Comparison of ENCODE assay signal across 8 cellular contexts in genomic region chr3:49120438-49121135, GRCh38. TPM values are rescaled to one million over a fixed set of nuclear protein-coding genes. Genes with fewer than 3 reads are reported as not detected.
DNase-seq lines count a peak whose midpoint lies in the region; ATAC-seq and TF ChIP-seq lines count a peak whose summit lies in the region.

TSS of gene USP19 (minus strand) at chr3:49120823. CDS start at chr3:49119145, 1,678 bp downstream.

- H3K27ac ChIP-seq in CD4-positive, alpha-beta memory T cell (ENCODE audit: low read depth, low read length), result peak within 1 kb of the TSS; percentile 92
- H3K27ac ChIP-seq in HL-60 (replicated peaks), result peak within 1 kb of the TSS; percentile 87

- H3K9me3 ChIP-seq in CD4-positive, alpha-beta memory T cell (ENCODE audit: control insufficient read depth in 1 of 2, low read length in 2 of 2), result no peaks in the 10 kb centered on the region

- H3K36me3 ChIP-seq in CD4-positive, alpha-beta memory T cell (ENCODE audit: insufficient read depth, low read length), result peaks cover 25% of the 10 kb centered on the region

- peaks cover 26% of the 10 kb centered on the region for H3K4me1 ChIP-seq in CD4-positive, alpha-beta memory T cell (ENCODE audit: insufficient read depth, low read length)

- no peaks in the 10 kb centered on the region for H3K27me3 ChIP-seq in CD4-positive, alpha-beta memory T cell (ENCODE audit: insufficient read depth, low read length)
- no peaks in the 10 kb centered on the region for H3K27me3 ChIP-seq in HL-60 (ENCODE audit: insufficient read depth, poor library complexity, severe bottlenecking)

- H3K27me3 Mint-ChIP-seq in CD4-positive, alpha-beta memory T cell, result no peaks in the 10 kb centered on the region
- no peaks in the 10 kb centered on the region for H3K27me3 Mint-ChIP-seq in effector memory CD8-positive, alpha-beta T cell

- peak; percentile 94 to 95 (median 95) for DNase-seq in CD4-positive, alpha-beta memory T cell
- DNase-seq in HL-60 (ENCODE audit: low read depth in 1 of 2, low spot score in 1 of 2), result peak; percentile 91 to 93
- peak; percentile 75 for DNase-seq in NOMO-1 treated with dmso at 0.1 percent for 144 hours (lab: John Stamatoyannopoulos, UW; ENCODE audit: unreplicated experiment)
- peak; percentile 81 to 88 (median 85) for DNase-seq in activated CD8-positive, alpha-beta memory T cell treated with anti-CD3 and anti-CD28 coated beads for 48 hours (ENCODE audit: low read depth in 2 of 3, low spot score in 2 of 3)
- peak; percentile 93 to 95 (median 94) for DNase-seq in effector memory CD8-positive, alpha-beta T cell
- peak; percentile 99 for DNase-seq in mesenteric fat pad (ENCODE audit: low spot score)
- peak; percentile 90 for DNase-seq in stimulated activated CD8-positive, alpha-beta memory T cell treated with anti-CD3 and anti-CD28 coated beads, Interleukin-15, amount 100 ng/mL, for 24 hours (ENCODE audit: low read depth)

- intact Hi-C loops in CD4-positive, alpha-beta memory T cell (cut with micrococcal nuclease), result loop anchor here (1.0 to 2.0 kb wide), 4 partner anchors 16 to 50 kb away; partner anchors contain the start of genes KLHDC8B, QARS1 and QRICH1

- H3K4me1 Mint-ChIP-seq in CD4-positive, alpha-beta memory T cell, result peaks cover 7 to 35% (median 19%) of the 10 kb centered on the region in 4 donors
- H3K4me1 Mint-ChIP-seq in effector memory CD8-positive, alpha-beta T cell (ENCODE audit: low read depth in 2 of 2), result peaks cover 11% of the 10 kb centered on the region in 2 donors

- peak within 1 kb of the TSS; percentile 45 to 94 for H3K4me3 ChIP-seq in CD4-positive, alpha-beta memory T cell (ENCODE audit: low read length in 2 of 2)
- peak within 1 kb of the TSS; percentile 96 for H3K4me3 ChIP-seq in HL-60 (replicated peaks; ENCODE audit: insufficient read depth, low read length)

- CTCF ChIA-PET in CD4-positive, alpha-beta memory T cell (lab: Charles Lee; ENCODE audit: partially characterized antibody), result interaction anchor here (0.9 to 3.2 kb wide), 9 partner anchors 10 to 132 kb away, joined by 3 to 24 read pairs (median 4); partner anchors contain the start of genes NDUFAF3, P4HTM, QARS1 and QRICH1

- H3K4me3 Mint-ChIP-seq in CD4-positive, alpha-beta memory T cell, result peak within 1 kb of the TSS; percentile 86 to 90 (median 89)
- H3K4me3 Mint-ChIP-seq in effector memory CD8-positive, alpha-beta T cell, result peak within 1 kb of the TSS; percentile 80

- no peaks in the 10 kb centered on the region for H3K9me3 Mint-ChIP-seq in CD4-positive, alpha-beta memory T cell
- H3K9me3 Mint-ChIP-seq in effector memory CD8-positive, alpha-beta T cell, result no peaks in the 10 kb centered on the region

- POLR2A ChIA-PET in CD4-positive, alpha-beta memory T cell (lab: Charles Lee; ENCODE audit: partially characterized antibody), result interaction anchor here (0.6 to 5.9 kb wide), 27 partner anchors 10 to 1116 kb away, joined by 3 to 105 read pairs (median 5); partner anchors contain the start of genes ARIH2, BSN, CCDC71 and DAG1

- peak within 1 kb of the TSS; percentile 88 to 95 (median 92) for H3K27ac Mint-ChIP-seq in CD4-positive, alpha-beta memory T cell
- H3K27ac Mint-ChIP-seq in effector memory CD8-positive, alpha-beta T cell, result peak within 1 kb of the TSS; percentile 89 to 90

- H3K36me3 Mint-ChIP-seq in CD4-positive, alpha-beta memory T cell, result peaks cover 18 to 21% of the 10 kb centered on the region in 2 donors
- peaks cover 22% of the 10 kb centered on the region for H3K36me3 Mint-ChIP-seq in effector memory CD8-positive, alpha-beta T cell (ENCODE audit: insufficient read depth)

- peak; percentile 86 for ATAC-seq in GM19395 (IDR thresholded peaks at IDR 0.05; ENCODE audit: unreplicated experiment)
- ATAC-seq in effector memory CD8-positive, alpha-beta T cell (replicated peaks), result peak; percentile 90

- TF ChIP-seq CTCF in HL-60 (IDR thresholded peaks at IDR 0.05; ENCODE audit: insufficient read depth, low read length), result no peak

RNA-seq across cellular contexts. Expression of gene USP19, which starts in this region (rescaled TPM):
- 100 to 1,000 TPM in 1 of 2 experiments, 10 to 100 TPM in 1; 91.7 to 105 TPM for total RNA-seq in CD4-positive, alpha-beta memory T cell
- 10 to 100 TPM; 24.9 to 38.2 TPM for polyA plus RNA-seq in CD4-positive, alpha-beta memory T cell
- total RNA-seq in mesenteric fat pad, result 45.0 TPM

Comparison
In these comparisons a context has a peak if more than half of its experiments do, and no peak if none do; other contexts are left out.
1. Peak in every context shown above with its lines: DNase-seq, ATAC-seq, H3K4me3 ChIP-seq and H3K27ac ChIP-seq.